23 cellular contexts compared by ENCODE assay signal in the genomic region with DNA sequence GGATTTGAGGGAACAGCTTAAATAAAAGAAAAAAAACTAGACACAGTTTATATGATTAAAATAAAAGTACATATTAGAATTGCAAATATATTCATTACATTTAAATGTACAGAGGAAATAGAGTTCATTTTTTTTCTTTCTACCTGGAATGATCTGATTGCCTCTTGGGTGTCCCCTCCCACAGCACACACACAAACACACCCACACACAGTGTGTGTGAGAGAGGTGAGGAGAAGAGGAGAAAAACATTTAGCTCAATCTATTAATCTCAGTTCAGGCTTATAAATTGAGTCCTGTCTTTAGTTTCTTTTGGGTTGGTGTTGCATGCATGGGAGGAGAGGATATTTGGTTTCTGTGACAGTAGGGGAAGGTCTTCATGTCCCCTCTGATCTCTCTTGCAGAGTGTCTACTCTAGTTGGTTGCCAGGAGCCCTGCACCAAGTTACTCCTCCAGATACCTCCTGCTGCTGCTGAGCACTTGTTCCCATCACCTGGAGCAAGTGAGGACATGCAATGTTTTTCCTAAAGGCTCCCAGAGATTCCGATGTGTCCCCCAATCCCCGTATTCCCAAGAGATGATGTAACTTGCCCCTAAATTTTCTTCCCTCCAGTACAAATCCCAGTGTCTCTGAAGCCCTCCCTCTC. TPM values are rescaled to one million over a fixed set of nuclear protein-coding genes. Genes with fewer than 3 reads are reported as not detected.
A peak's percentile ranks its signal among the peaks of the same experiment; 100 is the strongest.
DNase-seq lines count a peak whose midpoint lies in the region; ATAC-seq, FAIRE-seq and TF ChIP-seq lines count a peak whose summit lies in the region.
"Had no signal": no experiment of that assay in that cellular context is flagged by ENCODE, and none has a peak within 500 bp of the region (broad histone marks: within the 10 kb centered on the region; RNA-seq: fewer than 3 reads in every experiment).

No MANE protein-coding gene starts in this region.

- no peak for ATAC-seq in SK-N-SH treated with all-trans-retinoic acid at 6 μM for 48 hours
- ATAC-seq: CD8-positive, alpha-beta T cell; GM12878 had no signal

- no peaks in the 10 kb centered on the region for H3K36me3 Mint-ChIP-seq in H9 (ENCODE audit: insufficient read depth in 1 of 3, low read depth in 3 of 3)
- no peaks in the 10 kb centered on the region for H3K36me3 Mint-ChIP-seq in activated T-cell treated with anti-CD3 and anti-CD28 coated beads, Interleukin-2, amount 50 U/mL, for 24 hours (ENCODE audit: low read depth)
- H3K36me3 Mint-ChIP-seq: CD8-positive, alpha-beta T cell had no signal

- H3K23ac ChIP-seq in H9 (ENCODE audit: insufficient read length, low read depth, low read length) (no peak overlapping the region), H1 (ENCODE audit: insufficient read length) (no peak overlapping the region), mesendoderm (ENCODE audit: low read length) (no peak overlapping the region)

- no peak for FAIRE-seq in H1 (lab: Jason Lieb, UNC)
- FAIRE-seq: D721Med, GM12878, GM19239, H54 had no signal

- DNase-seq in H9 (no peak), H1 (ENCODE audit: low read depth in 1 of 2, low spot score in 2 of 2) (no peak), mesendoderm (no peak), COLO829 (ENCODE audit: low spot score) (no peak), kidney tubule cell (ENCODE audit: low spot score) (no peak)
- DNase-seq in activated T-cell treated with anti-CD3 and anti-CD28 coated beads, Interleukin-2, amount 50 U/mL, for 24 hours = no peak
- DNase-seq: C1 segment of cervical spinal cord; CD8-positive, alpha-beta T cell; DMS 273 treated with DMSO at 0.1 percent for 48 hours; DMS79; EL; GDM1; GM23248; HCEC 1CT had no signal

- H4K5ac ChIP-seq in H9 (ENCODE audit: insufficient read length, low read depth, low read length) (no peak overlapping the region), H1 (ENCODE audit: insufficient read length, low read depth, low read length) (no peak overlapping the region), mesendoderm (ENCODE audit: low read length) (no peak overlapping the region)

- H3K79me2 ChIP-seq in H9 (ENCODE audit: insufficient read depth, low read length) (no peaks in the 10 kb centered on the region), H1 (ENCODE audit: control insufficient read depth in 1 of 2, insufficient read depth in 2 of 2, low read length in 2 of 2) (no peaks in the 10 kb centered on the region), mesendoderm (ENCODE audit: control insufficient read depth, insufficient read depth, low read length) (no peaks in the 10 kb centered on the region), parathyroid adenoma (no peaks in the 10 kb centered on the region)

- H3K56ac ChIP-seq in H9 (ENCODE audit: insufficient read length, low read depth, low read length) = no peak overlapping the region
- H3K56ac ChIP-seq in H1 (replicated peaks; ENCODE audit: insufficient read length, low read depth, low read length) = no peak overlapping the region
- H3K56ac ChIP-seq in mesendoderm (ENCODE audit: low read length) = no peak overlapping the region

- H3K14ac ChIP-seq in H9 (ENCODE audit: insufficient read depth, low read length) (no peak overlapping the region), H1 (ENCODE audit: insufficient read length) (peak overlapping the region; percentile 66)

- H3K4ac ChIP-seq in H9 (ENCODE audit: low read depth, low read length) (no peak overlapping the region), H1 (replicated peaks; ENCODE audit: insufficient read length, low read depth, low read length) (no peak overlapping the region), mesendoderm (ENCODE audit: low read depth, low read length) (peak overlapping the region; percentile 2)

- TF ChIP-seq CTCF in H9 (conservative IDR thresholded peaks at IDR 0.05) (no peak), H1 (IDR thresholded peaks at IDR 0.05; ENCODE audit: control extremely low read depth in 1 of 3, insufficient read depth in 1 of 3, low read depth in 1 of 3, low read length in 3 of 3) (no peak), parathyroid adenoma (IDR thresholded peaks at IDR 0.05) (no peak)

- H3K79me1 ChIP-seq in H9 (ENCODE audit: insufficient read depth, low read depth, low read length, poor library complexity, severe bottlenecking) = no peaks in the 10 kb centered on the region
- H3K79me1 ChIP-seq in H1 (ENCODE audit: low read depth, low read length) = no peaks in the 10 kb centered on the region
- H3K79me1 ChIP-seq in mesendoderm (ENCODE audit: low read length) = no peaks in the 10 kb centered on the region

- H3K18ac ChIP-seq in H9 (ENCODE audit: insufficient read length, low read depth, low read length) (no peak overlapping the region), H1 (ENCODE audit: extremely low read depth, low read length) (no peak overlapping the region), mesendoderm (ENCODE audit: low read length) (no peak overlapping the region)

- H3K27ac ChIP-seq in H9 (ENCODE audit: insufficient read length, low read depth, low read length) (no peak overlapping the region), H1 (ENCODE audit: low read depth, low read length) (no peak overlapping the region), mesendoderm (ENCODE audit: low read depth, low read length) (no peak overlapping the region), parathyroid adenoma (peak overlapping the region; percentile 12)
- H3K27ac ChIP-seq: GM23248 had no signal

- H3K9ac ChIP-seq in H9 (ENCODE audit: extremely low read depth, insufficient read length, low read length) (no peak overlapping the region), H1 (replicated peaks in 1 of 4; ENCODE audit: extremely low read depth in 1 of 4, low read depth in 3 of 4, low read length in 3 of 4) (no peak overlapping the region), mesendoderm (ENCODE audit: low read length) (no peak overlapping the region), parathyroid adenoma (no peak overlapping the region)
- H3K9ac ChIP-seq: GM23248 had no signal

- H3K9me3 ChIP-seq in H9 (ENCODE audit: control insufficient read depth, low read depth, low read length) = no peaks in the 10 kb centered on the region
- no peaks in the 10 kb centered on the region for H3K9me3 ChIP-seq in H1 (ENCODE audit: insufficient read depth in 2 of 2, low read depth in 1 of 2, low read length in 1 of 2)
- H3K9me3 ChIP-seq in parathyroid adenoma (ENCODE audit: control insufficient read depth, low read length) = no peaks in the 10 kb centered on the region

- no peaks in the 10 kb centered on the region; the same call in 1 of the 2 replicates for H3K4me1 ChIP-seq in H9 (ENCODE audit: insufficient read depth, low read length)
- H3K4me1 ChIP-seq in H1 (replicated peaks in 1 of 4; ENCODE audit: control insufficient read depth in 3 of 4, insufficient read depth in 4 of 4, low read length in 3 of 4) = peaks cover 0 to 4% (median 2%) of the 10 kb centered on the region in 4 experiments; a peak in 3 of 7 replicates
- H3K4me1 ChIP-seq in mesendoderm (ENCODE audit: control insufficient read depth, low read depth, low read length) = no peaks in the 10 kb centered on the region
- peaks cover 20% of the 10 kb centered on the region for H3K4me1 ChIP-seq in parathyroid adenoma

- H3K36me3 ChIP-seq in H1 (ENCODE audit: control insufficient read depth in 2 of 4, insufficient read depth in 4 of 4, low read length in 3 of 4) (no peaks in the 10 kb centered on the region), mesendoderm (ENCODE audit: control insufficient read depth, insufficient read depth, low read length) (no peaks in the 10 kb centered on the region), parathyroid adenoma (ENCODE audit: control insufficient read depth, insufficient read depth, low read length) (no peaks in the 10 kb centered on the region)

- POLR2A ChIA-PET in H1 (lab: Charles Lee; ENCODE audit: partially characterized antibody) = no interaction called here

- no peak overlapping the region for H3K4me2 ChIP-seq in H9 (ENCODE audit: insufficient read depth, insufficient read length, low read length)
- H3K4me2 ChIP-seq in H1 (ENCODE audit: insufficient read depth in 1 of 2, low read depth in 2 of 2, low read length in 2 of 2) = no peak overlapping the region
- H3K4me2 ChIP-seq in mesendoderm (ENCODE audit: low read length) = no peak overlapping the region
- H3K4me2 ChIP-seq in parathyroid adenoma (ENCODE audit: low read length) = no peak overlapping the region

- TF ChIP-seq POLR2A in H1 (IDR thresholded peaks at IDR 0.05; ENCODE audit: control extremely low read depth in 1 of 2, low read depth in 2 of 2, low read length in 2 of 2) = no peak

- H2BK120ac ChIP-seq in H9 (ENCODE audit: low read depth, low read length, poor library complexity, severe bottlenecking) = no peak overlapping the region
- no peak overlapping the region for H2BK120ac ChIP-seq in H1 (replicated peaks; ENCODE audit: low read depth, low read length)
- H2BK120ac ChIP-seq in mesendoderm (ENCODE audit: low read depth, low read length) = no peak overlapping the region

- H3T11ph ChIP-seq in H9 (ENCODE audit: low read length) = no peak overlapping the region

- H3K27me3 ChIP-seq in H9 (ENCODE audit: insufficient read depth, low read length) (no peaks in the 10 kb centered on the region), H1 (replicated peaks in 1 of 4; ENCODE audit: control insufficient read depth in 3 of 4, extremely low read depth in 1 of 4, insufficient read depth in 3 of 4, low read length in 3 of 4) (peaks cover 0 to 1% (median 0%) of the 10 kb centered on the region in 4 experiments; a peak in 1 of 7 replicates), mesendoderm (ENCODE audit: insufficient read depth, low read length, poor library complexity) (no peaks in the 10 kb centered on the region), parathyroid adenoma (ENCODE audit: control insufficient read depth, insufficient read depth, low read length) (no peaks in the 10 kb centered on the region)

- H2BK5ac ChIP-seq in H9 (ENCODE audit: insufficient read length, low read length) (no peak overlapping the region), H1 (ENCODE audit: low read depth, low read length) (peak overlapping the region; percentile 66; the same call in 1 of the 2 replicates), mesendoderm (ENCODE audit: low read length) (no peak overlapping the region)

- H4K20me1 ChIP-seq in H9 (ENCODE audit: control insufficient read depth, insufficient read depth, insufficient read length) (no peaks in the 10 kb centered on the region), H1 (replicated peaks in 1 of 2; ENCODE audit: control insufficient read depth in 1 of 2, insufficient read depth in 2 of 2, low read length in 2 of 2) (no peaks in the 10 kb centered on the region)

- TF ChIP-seq EP300 in H1 (IDR thresholded peaks at IDR 0.05; ENCODE audit: borderline replicate concordance in 1 of 2, low read depth in 2 of 2, low read length in 2 of 2) = no peak

- H3K27me3 Mint-ChIP-seq in H9 (ENCODE audit: low read depth) = no peaks in the 10 kb centered on the region
- H3K27me3 Mint-ChIP-seq in activated T-cell treated with anti-CD3 and anti-CD28 coated beads, Interleukin-2, amount 50 U/mL, for 24 hours = no peaks in the 10 kb centered on the region

- no peak overlapping the region for H4K8ac ChIP-seq in H9 (replicated peaks; ENCODE audit: insufficient read length, low read depth, low read length)
- no peak overlapping the region; the same call in 1 of the 2 replicates for H4K8ac ChIP-seq in H1 (ENCODE audit: extremely low read depth, insufficient read depth, low read length)
- no peak overlapping the region for H4K8ac ChIP-seq in mesendoderm (ENCODE audit: low read depth, low read length)

- H3K4me3 ChIP-seq in H1 (ENCODE audit: extremely low read depth in 1 of 4, insufficient read depth in 2 of 4, low read depth in 3 of 4, low read length in 4 of 4) (no peak overlapping the region), mesendoderm (ENCODE audit: low read length) (no peak overlapping the region), parathyroid adenoma (ENCODE audit: low read depth, low read length) (no peak overlapping the region)
- H3K4me3 ChIP-seq: GM12878, GM23248 had no signal

- H3K9me3 Mint-ChIP-seq in H9 = no peaks in the 10 kb centered on the region; a peak in 2 of 5 replicates
- no peaks in the 10 kb centered on the region for H3K9me3 Mint-ChIP-seq in activated T-cell treated with anti-CD3 and anti-CD28 coated beads, Interleukin-2, amount 50 U/mL, for 24 hours
- H3K9me3 Mint-ChIP-seq: CD8-positive, alpha-beta T cell had no signal

- CTCF ChIA-PET in H1 (lab: Charles Lee; ENCODE audit: partially characterized antibody) = interaction anchor here (0.9 to 6.6 kb wide), 7 partner anchors 9 to 678 kb away, joined by 3 to 49 read pairs (median 4); no protein-coding TSS in a partner anchor

- H3K4me1 Mint-ChIP-seq in H9 = peaks cover 20 to 23% of the 10 kb centered on the region in 2 experiments
- H3K4me1 Mint-ChIP-seq in activated T-cell treated with anti-CD3 and anti-CD28 coated beads, Interleukin-2, amount 50 U/mL, for 24 hours (ENCODE audit: low read depth) = no peaks in the 10 kb centered on the region

- H2AK5ac ChIP-seq in H9 (ENCODE audit: insufficient read length, low read length) (no peak overlapping the region), H1 (ENCODE audit: low read depth, low read length) (no peak overlapping the region), mesendoderm (ENCODE audit: low read length) (no peak overlapping the region)

- H3K23me2 ChIP-seq in H9 (ENCODE audit: insufficient read length, low read depth, low read length, poor library complexity, severe bottlenecking) (no peaks in the 10 kb centered on the region), H1 (ENCODE audit: low read depth, low read length) (no peaks in the 10 kb centered on the region)

- no peak overlapping the region for H4K91ac ChIP-seq in H9 (ENCODE audit: insufficient read length, low read depth, low read length)
- H4K91ac ChIP-seq in H1 (replicated peaks; ENCODE audit: insufficient read length, low read length) = no peak overlapping the region

- peak overlapping the region in 2 of 3 experiments; percentile 0 to 6; a peak in 4 of 7 replicates for H3K27ac Mint-ChIP-seq in H9
- no peak overlapping the region for H3K27ac Mint-ChIP-seq in activated T-cell treated with anti-CD3 and anti-CD28 coated beads, Interleukin-2, amount 50 U/mL, for 24 hours
- H3K27ac Mint-ChIP-seq: CD8-positive, alpha-beta T cell had no signal

- no peak overlapping the region for H2BK12ac ChIP-seq in H9 (ENCODE audit: insufficient read length, low read depth, low read length)
- no peak overlapping the region for H2BK12ac ChIP-seq in H1 (ENCODE audit: low read depth, low read length)

- no peak for TF ChIP-seq RAD21 in H1 (IDR thresholded peaks at IDR 0.05 in 1 of 2, conservative IDR thresholded peaks at IDR 0.05 in 1 of 2; ENCODE audit: low read depth in 2 of 2, low read length in 2 of 2)

- H2AFZ ChIP-seq in H9 (ENCODE audit: low read length) (no peak overlapping the region), H1 (ENCODE audit: low read length) (peak overlapping the region; percentile 25; the same call in 1 of the 2 replicates), parathyroid adenoma (peak overlapping the region; percentile 2)
- H2AFZ ChIP-seq: GM23248 had no signal

- no peak overlapping the region for H2BK15ac ChIP-seq in H9 (ENCODE audit: low read depth, low read length)
- no peak overlapping the region for H2BK15ac ChIP-seq in H1 (ENCODE audit: low read length)
- H2BK15ac ChIP-seq in mesendoderm (replicated peaks; ENCODE audit: low read depth) = no peak overlapping the region

- no peak overlapping the region for H3K4me3 Mint-ChIP-seq in H9
- H3K4me3 Mint-ChIP-seq in activated T-cell treated with anti-CD3 and anti-CD28 coated beads, Interleukin-2, amount 50 U/mL, for 24 hours = no peak overlapping the region
- H3K4me3 Mint-ChIP-seq: CD8-positive, alpha-beta T cell had no signal

- no peak overlapping the region for H2BK20ac ChIP-seq in H9 (ENCODE audit: low read depth, low read length, poor library complexity, severe bottlenecking)
- peak overlapping the region; percentile 6; the same call in 1 of the 2 replicates for H2BK20ac ChIP-seq in H1 (ENCODE audit: low read length)

- WGBS in H9 (ENCODE audit: extremely low coverage, insufficient read length, low lambda C conversion rate) = no CpG with 5 or more reads among the region's 2 CpGs
- WGBS in H1 (ENCODE audit: extremely low coverage in 1 of 2, insufficient coverage in 1 of 2, insufficient read length in 1 of 2, insufficient replicate concordance in 2 of 2, low coverage in 1 of 2, low lambda C conversion rate in 2 of 2, missing lambda C conversion rate in 1 of 2), 2 experiments = 92% methylated on average over 2 of the region's 2 CpGs; no CpG with 5 or more reads in 1 of the 2 experiments
- WGBS in mesendoderm (ENCODE audit: extremely low coverage, insufficient coverage, low lambda C conversion rate) = no CpG with 5 or more reads among the region's 2 CpGs

RNA-seq across cellular contexts. Expression of a gene that starts 50.8 kb away (rescaled TPM):
- not detected in 2 replicates for total RNA-seq in H9 (2021)
- not detected in 2 replicates for total RNA-seq in H1 (2021; fragmentation: NEBNext Ultra II Directional; extraction: Animal tissue kit (Norgen Biotek cat#: 25700))
- polyA plus RNA-seq in H1 (2011; rRNA removed) = not detected in 2 replicates
- not detected for polyA plus RNA-seq in H1 (2011; cell fraction: cytosol; rRNA removed)
- polyA plus RNA-seq in H1 (2011; cell fraction: nucleus; rRNA removed) = not detected
- polyA plus RNA-seq in H1 (2012, experiment 1 of 2) = not detected in 4 replicates
- not detected for polyA plus RNA-seq in H1 (2012, experiment 2 of 2)
- polyA plus RNA-seq in H1 (2013, experiment 1 of 2) = not detected
- polyA plus RNA-seq in H1 (2013, experiment 2 of 2) = not detected
- not detected in 2 replicates for polyA minus RNA-seq in H1 (2011; rRNA and poly(A)+ RNA removed)
- polyA minus RNA-seq in H1 (2011; cell fraction: cytosol; rRNA and poly(A)+ RNA removed) = not detected
- polyA minus RNA-seq in H1 (2011; cell fraction: nucleus; rRNA and poly(A)+ RNA removed) = not detected
- not detected for polyA plus RNA-seq in mesendoderm (2013, experiment 1 of 2)
- not detected for polyA plus RNA-seq in mesendoderm (2013, experiment 2 of 2)
- total RNA-seq: A172; A673; CD8-positive, alpha-beta T cell; GM23248 had no signal
- polyA plus RNA-seq: BJ, GM12878, GM23248 had no signal
